ENCODE assay signal across 8 cellular contexts in genomic region chr11:108498816-108499408, GRCh38. TPM values are rescaled to one million over a fixed set of nuclear protein-coding genes. Genes with fewer than 3 reads are reported as not detected.
DNase-seq lines count a peak whose midpoint lies in the region; ATAC-seq and TF ChIP-seq lines count a peak whose summit lies in the region.

No MANE protein-coding gene starts in this region.

- DNase-seq in GM06990 (ENCODE audit: extremely low read depth, insufficient read length) (no peak), T-cell (no peak), NCI-H1694 (lab: John Stamatoyannopoulos, UW) (no peak), NCI-H2107 treated with DMSO at 0.1 percent for 48 hours (lab: John Stamatoyannopoulos, UW; ENCODE audit: unreplicated experiment) (no peak)
- no peak for DNase-seq in activated CD4-positive, alpha-beta T cell treated with anti-CD3 and anti-CD28 coated beads for 1 hour

- TF ChIP-seq CTCF in GM06990 (IDR thresholded peaks at IDR 0.05; ENCODE audit: insufficient read depth, low read length, poor library complexity, severe bottlenecking) (no peak), gastroesophageal sphincter (IDR thresholded peaks at IDR 0.05) (no peak)

- H3K4me1 ChIP-seq in gastroesophageal sphincter (peaks cover 0 to 24% (median 0%) of the 10 kb centered on the region in 3 donors), rectal smooth muscle tissue (ENCODE audit: control insufficient read depth, insufficient read depth, low read length) (peaks cover 7% of the 10 kb centered on the region)

- peak overlapping the region; percentile 57 for H3K9ac ChIP-seq in rectal smooth muscle tissue (ENCODE audit: low read length)

- no peaks in the 10 kb centered on the region; the same call in 1 of the 2 replicates for H3K27me3 ChIP-seq in GM06990 (replicated peaks; ENCODE audit: control insufficient read depth, insufficient read depth, low read length)
- no peaks in the 10 kb centered on the region for H3K27me3 ChIP-seq in gastroesophageal sphincter
- H3K27me3 ChIP-seq in rectal smooth muscle tissue (ENCODE audit: control insufficient read depth, insufficient read depth, low read length), result no peaks in the 10 kb centered on the region

- no peaks in the 10 kb centered on the region for H3K27me3 Mint-ChIP-seq in T-cell

- peak overlapping the region; percentile 68 for H3K4me3 ChIP-seq in GM06990 (replicated peaks; ENCODE audit: low read depth, low read length)
- peak overlapping the region; percentile 76 to 91 for H3K4me3 ChIP-seq in gastroesophageal sphincter
- H3K4me3 ChIP-seq in rectal smooth muscle tissue (ENCODE audit: low read length), result peak overlapping the region; percentile 82

- CTCF ChIA-PET in T-cell (lab: Charles Lee), result no interaction called here

- H3K27ac ChIP-seq in gastroesophageal sphincter (peak overlapping the region; percentile 92 to 99 (median 95)), rectal smooth muscle tissue (ENCODE audit: low read depth, low read length) (peak overlapping the region; percentile 97)

- POLR2A ChIA-PET in T-cell (lab: Charles Lee), result interaction anchor here (0.6 to 0.7 kb wide), 3 partner anchors 21 to 488 kb away, joined by 3 to 9 read pairs (median 9); no protein-coding TSS in a partner anchor

- no peaks in the 10 kb centered on the region for H3K36me3 Mint-ChIP-seq in T-cell

- peaks cover 20 to 28% (median 24%) of the 10 kb centered on the region in 3 donors for H3K4me1 Mint-ChIP-seq in T-cell

- H3K27ac Mint-ChIP-seq in T-cell, result peak overlapping the region; percentile 86 to 87

- TF ChIP-seq POLR2A in gastroesophageal sphincter (IDR thresholded peaks at IDR 0.05), result no peak

- ATAC-seq in T-cell (replicated peaks in 1 of 4), result no peak
- ATAC-seq in gastroesophageal sphincter, result no peak
- ATAC-seq in GM21619 (IDR thresholded peaks at IDR 0.05; ENCODE audit: unreplicated experiment), result no peak

- 44 to 47% methylated on average over 11 to 15 of the region's 29 CpGs for WGBS in gastroesophageal sphincter (ENCODE audit: low coverage in 1 of 2), 2 donors

- peak overlapping the region; percentile 79 to 96 (median 88) for H3K4me3 Mint-ChIP-seq in T-cell

- H3K36me3 ChIP-seq in GM06990 (ENCODE audit: control insufficient read depth, insufficient read depth, low read length) (no peaks in the 10 kb centered on the region), gastroesophageal sphincter (peaks cover 0 to 6% of the 10 kb centered on the region in 2 donors), rectal smooth muscle tissue (ENCODE audit: control insufficient read depth, insufficient read depth, low read length) (no peaks in the 10 kb centered on the region)

- no peaks in the 10 kb centered on the region for H3K9me3 ChIP-seq in gastroesophageal sphincter

- no peak for TF ChIP-seq EP300 in gastroesophageal sphincter (IDR thresholded peaks at IDR 0.05)

- H3K9me3 Mint-ChIP-seq in T-cell, result no peaks in the 10 kb centered on the region

RNA-seq across cellular contexts. Expression of gene POGLUT3, which starts 0.7 kb away (rescaled TPM):
- total RNA-seq in T-cell (10 to 100 TPM in 1 of 5 donors, 1 to 10 TPM in 4; 8.0 to 12.3 (median 9.0) TPM), gastroesophageal sphincter (10 to 100 TPM; 21.7 to 33.5 (median 29.2) TPM)

RNA-seq across cellular contexts. Expression of gene C11orf65, which starts 31.6 kb away (rescaled TPM):
- total RNA-seq in T-cell, result 1 to 10 TPM in 1 of 5 donors, under 1 TPM in 4; 0.41 to 1.3 (median 0.58) TPM
- total RNA-seq in gastroesophageal sphincter, result under 1 TPM in 1 of 4 donors, not detected in 3; 0.67 TPM
